ENCODE assay signal across 22 cellular contexts in the genomic region with DNA sequence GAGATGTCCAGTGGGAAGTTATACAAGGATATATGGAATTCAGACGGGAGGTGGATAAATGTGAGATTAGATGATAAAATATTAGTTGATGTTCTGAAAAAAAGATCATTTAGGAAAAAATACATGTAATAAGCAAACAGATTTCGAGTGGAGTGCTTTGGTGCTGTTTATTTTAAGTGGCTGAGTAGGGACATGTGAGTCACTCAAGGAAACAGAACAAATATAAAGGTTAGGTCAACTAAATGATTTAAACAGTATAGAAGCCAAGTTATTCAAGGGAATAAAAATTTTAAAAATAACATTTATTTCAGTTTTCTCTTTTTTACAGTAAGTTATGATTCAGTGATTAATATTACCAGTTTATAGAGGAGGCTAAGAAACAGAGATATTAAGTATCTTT.
DNase-seq lines count a peak whose midpoint lies in the region; ATAC-seq, FAIRE-seq and TF ChIP-seq lines count a peak whose summit lies in the region.
"Had no signal": no experiment of that assay in that cellular context is flagged by ENCODE, and none has a peak within 500 bp of the region (broad histone marks: within the 10 kb centered on the region; RNA-seq: fewer than 3 reads in every experiment).

No MANE protein-coding gene starts in this region.

- no peaks in the 10 kb centered on the region for H3K9me1 ChIP-seq in endothelial cell of umbilical vein (replicated peaks; ENCODE audit: control insufficient read depth, extremely low read depth, insufficient read depth, low read length)

- POLR2A ChIA-PET in endothelial cell of umbilical vein (lab: Charles Lee), result no interaction called here

- H3K27ac Mint-ChIP-seq in osteocyte (ENCODE audit: unreplicated experiment), result peak overlapping the region; percentile 68
- H3K27ac Mint-ChIP-seq: CD8-positive, alpha-beta T cell had no signal

- no peaks in the 10 kb centered on the region for H3K36me3 Mint-ChIP-seq in osteocyte (ENCODE audit: unreplicated experiment)
- H3K36me3 Mint-ChIP-seq: CD8-positive, alpha-beta T cell had no signal

- intact Hi-C loops in endothelial cell of umbilical vein (cut with micrococcal nuclease), result no loop called here

- no peak overlapping the region for H3K4me3 ChIP-seq in endothelial cell of umbilical vein (replicated peaks in 1 of 3; ENCODE audit: insufficient read depth in 1 of 3, low read depth in 1 of 3, low read length in 3 of 3)
- H3K4me3 ChIP-seq in MG63, result no peak overlapping the region
- H3K4me3 ChIP-seq: SJCRH30 had no signal

- TF ChIP-seq CTCF in endothelial cell of umbilical vein (IDR thresholded peaks at IDR 0.05; ENCODE audit: extremely low read depth in 1 of 2, insufficient read depth in 1 of 2, low read depth in 1 of 2, low read length in 2 of 2), result no peak
- TF ChIP-seq CTCF in osteocyte (IDR thresholded peaks at IDR 0.05), result no peak

- H3K4me2 ChIP-seq in endothelial cell of umbilical vein (ENCODE audit: insufficient read depth, low read length), result no peak overlapping the region

- no peaks in the 10 kb centered on the region for H3K36me3 ChIP-seq in endothelial cell of umbilical vein (ENCODE audit: control insufficient read depth in 2 of 2, extremely low read depth in 1 of 2, insufficient read depth in 2 of 2, low read length in 2 of 2)
- no peaks in the 10 kb centered on the region for H3K36me3 ChIP-seq in MG63
- H3K36me3 ChIP-seq: SJCRH30 had no signal

- FAIRE-seq in endothelial cell of umbilical vein (lab: Jason Lieb, UNC), result no peak
- FAIRE-seq: GM12891, RCC 7860 had no signal

- no peak overlapping the region for H3K9ac ChIP-seq in endothelial cell of umbilical vein (replicated peaks; ENCODE audit: extremely low read depth, insufficient read depth, low read length)

- no TSS peak for BruUV-seq in endothelial cell of umbilical vein (replicated peaks; lab: Mats Ljungman, UMichigan)

- no peaks in the 10 kb centered on the region for H3K27me3 ChIP-seq in endothelial cell of umbilical vein (ENCODE audit: control insufficient read depth in 2 of 2, insufficient read depth in 2 of 2, low read length in 2 of 2)
- H3K27me3 ChIP-seq in MG63, result no peaks in the 10 kb centered on the region
- H3K27me3 ChIP-seq: SJCRH30 had no signal

- no peak for ATAC-seq in GM21528 (IDR thresholded peaks at IDR 0.05; ENCODE audit: low FRiP score, unreplicated experiment)
- ATAC-seq: CD8-positive, alpha-beta T cell had no signal

- H3K4me1 ChIP-seq in endothelial cell of umbilical vein (ENCODE audit: control insufficient read depth, extremely low read depth, insufficient read depth, low read length), result peaks cover 7% of the 10 kb centered on the region
- H3K4me1 ChIP-seq: SJCRH30 had no signal

- H3K4me1 Mint-ChIP-seq in osteocyte (ENCODE audit: unreplicated experiment), result peaks cover 16% of the 10 kb centered on the region

- H4K20me1 ChIP-seq in endothelial cell of umbilical vein (replicated peaks; ENCODE audit: control insufficient read depth, extremely low read depth, insufficient read depth, low read length), result no peaks in the 10 kb centered on the region

- no peak for TF ChIP-seq POLR2A in endothelial cell of umbilical vein (IDR thresholded peaks at IDR 0.05; ENCODE audit: low read depth, low read length)

- dilution Hi-C loops in endothelial cell of umbilical vein (cut with MboI; ENCODE audit: extremely low pct_ligation_motif_present, low sequenced_read_pairs), result no loop called here

- no peaks in the 10 kb centered on the region for H3K79me2 ChIP-seq in endothelial cell of umbilical vein (ENCODE audit: control insufficient read depth, insufficient read depth, low read length)

- H3K27ac ChIP-seq in endothelial cell of umbilical vein (ENCODE audit: insufficient read depth, low read depth, low read length), result no peak overlapping the region
- H3K27ac ChIP-seq: SJCRH30 had no signal

- no peaks in the 10 kb centered on the region for H3K9me3 ChIP-seq in endothelial cell of umbilical vein (replicated peaks; ENCODE audit: control insufficient read depth, insufficient read depth, low read length)
- H3K9me3 ChIP-seq in MG63, result no peaks in the 10 kb centered on the region
- H3K9me3 ChIP-seq: SJCRH30 had no signal

- no peak overlapping the region for H3K4me3 Mint-ChIP-seq in osteocyte (ENCODE audit: unreplicated experiment)
- H3K4me3 Mint-ChIP-seq: CD8-positive, alpha-beta T cell had no signal

- CTCF ChIA-PET in endothelial cell of umbilical vein (lab: Charles Lee), result interaction anchor here (1.1 kb wide), 1 partner anchor 281 kb away, joined by 3 read pairs; no protein-coding TSS in a partner anchor

- peak; percentile 58 for DNase-seq in DMS53 treated with DMSO at 0.1 percent for 48 hours (lab: John Stamatoyannopoulos, UW; ENCODE audit: unreplicated experiment)
- DNase-seq in LHCN-M2 (ENCODE audit: low read depth), result peak; percentile 4
- peak; percentile 32 for DNase-seq in endothelial cell of umbilical vein (ENCODE audit: low read depth, low spot score)
- DNase-seq in osteocyte (ENCODE audit: extremely low spot score, unreplicated experiment), result no peak
- DNase-seq in NK-92 (lab: John Stamatoyannopoulos, UW; ENCODE audit: unreplicated experiment), result no peak
- no peak for DNase-seq in MG63
- DNase-seq in stimulated activated CD4-positive, alpha-beta T cell treated with anti-CD3 and anti-CD28 coated beads, Interleukin-2, amount 100 ng/mL, for 24 hours, result no peak
- DNase-seq: ACHN; C1 segment of cervical spinal cord; CD8-positive, alpha-beta T cell; Karpas-422; NCI-H1105; NCI-H1694; NCI-H2081; NCI-H2171; NCI-H345; NCI-H524 treated with DMSO at 0.1 percent for 48 hours; NCI-H82; SJCRH30 had no signal

- no peaks in the 10 kb centered on the region for H3K27me3 Mint-ChIP-seq in osteocyte (ENCODE audit: unreplicated experiment)

- H3K9me3 Mint-ChIP-seq in osteocyte (ENCODE audit: unreplicated experiment), result no peaks in the 10 kb centered on the region
- H3K9me3 Mint-ChIP-seq: CD8-positive, alpha-beta T cell had no signal

- H2AFZ ChIP-seq in endothelial cell of umbilical vein (ENCODE audit: low read depth, low read length), result peak overlapping the region; percentile 33

TF ChIP-seq in endothelial cell of umbilical vein, 7 proteins besides CTCF, POLR2A, EP300 and RAD21:
- no peak for TF ChIP-seq GATA2 (IDR thresholded peaks at IDR 0.05; ENCODE audit: insufficient read depth, insufficient read length, low read depth, low read length)
- TF ChIP-seq, protein P1, sequence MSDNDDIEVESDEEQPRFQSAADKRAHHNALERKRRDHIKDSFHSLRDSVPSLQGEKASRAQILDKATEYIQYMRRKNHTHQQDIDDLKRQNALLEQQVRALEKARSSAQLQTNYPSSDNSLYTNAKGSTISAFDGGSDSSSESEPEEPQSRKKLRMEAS (IDR thresholded peaks at IDR 0.05; ENCODE audit: insufficient read depth, insufficient read length), result no peak
- no peak for TF ChIP-seq POLR2AphosphoS5 (IDR thresholded peaks at IDR 0.05; ENCODE audit: insufficient read depth, low read depth, low read length)
- TF ChIP-seq FOS (IDR thresholded peaks at IDR 0.05; ENCODE audit: borderline replicate concordance, insufficient read depth, low read length), result peak; percentile 8

Comparison
In these comparisons a context has a peak if more than half of its experiments do, and no peak if none do; other contexts are left out.
1. DNase-seq: peak in DMS53 treated with DMSO at 0.1 percent for 48 hours (single experiment), LHCN-M2 (single experiment) and endothelial cell of umbilical vein (single experiment); none in osteocyte (single experiment), NK-92 (single experiment), MG63 (single experiment) and stimulated activated CD4-positive, alpha-beta T cell treated with anti-CD3 and anti-CD28 coated beads, Interleukin-2, amount 100 ng/mL, for 24 hours (0 of 2).